ENCODE assay signal across 10 cellular contexts in genomic region chr15:51969728-51970127, GRCh38. TPM values are rescaled to one million over a fixed set of nuclear protein-coding genes. Genes with fewer than 3 reads are reported as not detected.
A peak's percentile ranks its signal among the peaks of the same experiment; 100 is the strongest.
DNase-seq lines count a peak whose midpoint lies in the region; ATAC-seq and TF ChIP-seq lines count a peak whose summit lies in the region.
"Had no signal": no experiment of that assay in that cellular context is flagged by ENCODE, and none has a peak within 500 bp of the region (broad histone marks: within the 10 kb centered on the region; RNA-seq: fewer than 3 reads in every experiment).

No MANE protein-coding gene starts in this region.

- TF ChIP-seq CTCF in 22Rv1 (IDR thresholded peaks at IDR 0.05) (no peak), DND-41 (IDR thresholded peaks at IDR 0.05; ENCODE audit: borderline replicate concordance, extremely low read depth, low read length, poor library complexity, severe bottlenecking) (no peak), OCI-LY1 (IDR thresholded peaks at IDR 0.05; ENCODE audit: low read length) (no peak), mammary epithelial cell (conservative IDR thresholded peaks at IDR 0.05 in 1 of 2, IDR thresholded peaks at IDR 0.05 in 1 of 2; ENCODE audit: extremely low read depth in 1 of 2, insufficient read depth in 1 of 2, low read depth in 1 of 2, low read length in 2 of 2) (no peak)

- peaks cover 6% of the 10 kb centered on the region for H3K9me3 ChIP-seq in DND-41 (ENCODE audit: insufficient read depth, low read length, severe bottlenecking)
- peaks cover 6% of the 10 kb centered on the region for H3K9me3 ChIP-seq in OCI-LY1 (ENCODE audit: low read length)
- H3K9me3 ChIP-seq in mammary epithelial cell (replicated peaks; ENCODE audit: insufficient read depth, low read length): no peaks in the 10 kb centered on the region

- H3K4me1 Mint-ChIP-seq in stimulated activated naive B cell treated with anti-CD40 and anti-IgM and Interleukin-4, amounts not matched to agents 10 μg/mL and 1 μg/mL and 100 μg/mL, for 72 hours: peaks cover 16 to 19% of the 10 kb centered on the region in 2 donors

- peaks cover 77% of the 10 kb centered on the region for H3K79me2 ChIP-seq in DND-41 (ENCODE audit: insufficient read depth, low read length)
- H3K79me2 ChIP-seq in OCI-LY1 (ENCODE audit: insufficient read depth, low read length): peaks cover 59% of the 10 kb centered on the region
- peaks cover 70% of the 10 kb centered on the region for H3K79me2 ChIP-seq in mammary epithelial cell (ENCODE audit: insufficient read depth, low read length)

- H3K9me2 ChIP-seq in OCI-LY1 (ENCODE audit: low read depth, low read length): no peaks in the 10 kb centered on the region

- in situ Hi-C loops in mammary epithelial cell (cut with MboI; ENCODE audit: low sequenced_read_pairs in 2 of 2): loop anchor here in 1 of 2 donors (10.0 kb wide), 1 partner anchor 175 kb away; no protein-coding TSS in a partner anchor

- peaks cover 24% of the 10 kb centered on the region for H3K4me1 ChIP-seq in DND-41 (ENCODE audit: insufficient read depth, low read length)
- peaks cover 20% of the 10 kb centered on the region for H3K4me1 ChIP-seq in OCI-LY1 (ENCODE audit: insufficient read depth, low read length, severe bottlenecking)
- peaks cover 10% of the 10 kb centered on the region for H3K4me1 ChIP-seq in mammary epithelial cell (ENCODE audit: insufficient read depth, low read length)

- ATAC-seq in DND-41 (ENCODE audit: insufficient read depth, low read depth): no peak
- ATAC-seq in stimulated activated naive B cell treated with anti-CD40 and anti-IgM and Interleukin-4, amounts not matched to agents 10 μg/mL and 1 μg/mL and 100 μg/mL, for 72 hours (replicated peaks): no peak

- H3K27ac Mint-ChIP-seq in stimulated activated naive B cell treated with anti-CD40 and anti-IgM and Interleukin-4, amounts not matched to agents 10 μg/mL and 1 μg/mL and 100 μg/mL, for 72 hours: no peak overlapping the region

- no peaks in the 10 kb centered on the region for H3K27me3 ChIP-seq in DND-41 (ENCODE audit: insufficient read depth, low read length, poor library complexity)
- no peaks in the 10 kb centered on the region for H3K27me3 ChIP-seq in OCI-LY1 (ENCODE audit: insufficient read depth, low read length)
- H3K27me3 ChIP-seq in mammary epithelial cell (ENCODE audit: insufficient read depth, low read length): no peaks in the 10 kb centered on the region
- H3K27me3 ChIP-seq: ascending aorta had no signal

- no TSS peak for BruUV-seq in mammary epithelial cell (replicated peaks; lab: Mats Ljungman, UMichigan)

- dilution Hi-C loops in mammary epithelial cell (cut with HindIII; ENCODE audit: low sequenced_read_pairs): no loop called here

- H3K27me3 Mint-ChIP-seq in stimulated activated naive B cell treated with anti-CD40 and anti-IgM and Interleukin-4, amounts not matched to agents 10 μg/mL and 1 μg/mL and 100 μg/mL, for 72 hours: no peaks in the 10 kb centered on the region

- 92% methylated on average over 3 of the region's 4 CpGs for WGBS in mammary epithelial cell (ENCODE audit: low coverage, missing lambda C conversion rate)

- H3K9ac ChIP-seq in DND-41 (ENCODE audit: low read depth, low read length) (peak overlapping the region; percentile 88; the same call in 1 of the 2 replicates), OCI-LY1 (ENCODE audit: low read length) (peak overlapping the region; percentile 97; the same call in 1 of the 2 replicates), mammary epithelial cell (ENCODE audit: insufficient read depth, low read length) (no peak overlapping the region)

- no peaks in the 10 kb centered on the region for H3F3A ChIP-seq in OCI-LY1 (ENCODE audit: insufficient read depth, low read length)

- H2AFZ ChIP-seq in DND-41 (ENCODE audit: low read depth, low read length): no peak overlapping the region
- H2AFZ ChIP-seq in OCI-LY1 (ENCODE audit: low read length): no peak overlapping the region
- no peak overlapping the region for H2AFZ ChIP-seq in mammary epithelial cell (ENCODE audit: low read depth, low read length)

- H3K27ac ChIP-seq in 22Rv1 (peak overlapping the region; percentile 83), DND-41 (ENCODE audit: low read length) (peak overlapping the region; percentile 47; the same call in 1 of the 2 replicates), OCI-LY1 (ENCODE audit: low read depth, low read length, poor library complexity, severe bottlenecking) (no peak overlapping the region), mammary epithelial cell (ENCODE audit: insufficient read depth, low read depth, low read length) (no peak overlapping the region)
- H3K27ac ChIP-seq: ascending aorta had no signal

- DNase-seq in DND-41 (no peak), mammary epithelial cell (no peak), HK-2 (ENCODE audit: unreplicated experiment) (no peak), NCI-H1930 (lab: John Stamatoyannopoulos, UW) (no peak), NCI-H2081 treated with DMSO at 0.1 percent for 48 hours (lab: John Stamatoyannopoulos, UW) (no peak)
- DNase-seq in stimulated activated naive B cell treated with anti-CD40 and anti-IgM and Interleukin-4, amounts not matched to agents 10 μg/mL and 1 μg/mL and 100 μg/mL, for 72 hours: no peak
- DNase-seq: DMS79 had no signal

- peaks cover 4 to 6% of the 10 kb centered on the region in 2 donors for H3K9me3 Mint-ChIP-seq in stimulated activated naive B cell treated with anti-CD40 and anti-IgM and Interleukin-4, amounts not matched to agents 10 μg/mL and 1 μg/mL and 100 μg/mL, for 72 hours

- H3K4me2 ChIP-seq in DND-41 (ENCODE audit: insufficient read depth, low read length): peak overlapping the region; percentile 63
- H3K4me2 ChIP-seq in OCI-LY1 (ENCODE audit: low read length): peak overlapping the region; percentile 85
- peak overlapping the region; percentile 73 for H3K4me2 ChIP-seq in mammary epithelial cell (ENCODE audit: insufficient read depth, low read depth, low read length)

- H3K4me3 Mint-ChIP-seq in stimulated activated naive B cell treated with anti-CD40 and anti-IgM and Interleukin-4, amounts not matched to agents 10 μg/mL and 1 μg/mL and 100 μg/mL, for 72 hours: no peak overlapping the region

- CTCF ChIA-PET in mammary epithelial cell (lab: Charles Lee; ENCODE audit: low non-redundant PET): no interaction called here

- H3K36me3 ChIP-seq in DND-41 (ENCODE audit: insufficient read depth, low read length): peaks cover 12% of the 10 kb centered on the region
- H3K36me3 ChIP-seq in OCI-LY1 (ENCODE audit: insufficient read depth, low read length): peaks cover 25% of the 10 kb centered on the region; the same call in 1 of the 2 replicates
- H3K36me3 ChIP-seq in mammary epithelial cell (ENCODE audit: insufficient read depth, low read length): peaks cover 7% of the 10 kb centered on the region

- intact Hi-C loops in mammary epithelial cell (cut with micrococcal nuclease): no loop called here

- H3K36me3 Mint-ChIP-seq in stimulated activated naive B cell treated with anti-CD40 and anti-IgM and Interleukin-4, amounts not matched to agents 10 μg/mL and 1 μg/mL and 100 μg/mL, for 72 hours: peaks cover 29 to 30% of the 10 kb centered on the region in 2 donors

- H3K4me3 ChIP-seq in DND-41 (ENCODE audit: low read depth in 1 of 2, low read length in 2 of 2) (peak overlapping the region in 1 of 2 experiments; percentile 86; a peak in 2 of 4 replicates), OCI-LY1 (ENCODE audit: low read depth, low read length, poor library complexity, severe bottlenecking) (peak overlapping the region; percentile 97), mammary epithelial cell (replicated peaks in 1 of 3; ENCODE audit: insufficient read depth in 1 of 3, low read depth in 2 of 3, low read length in 3 of 3) (no peak overlapping the region)
- H3K4me3 ChIP-seq: ascending aorta had no signal

- H4K20me1 ChIP-seq in DND-41 (ENCODE audit: insufficient read depth, low read length): no peaks in the 10 kb centered on the region; the same call in 1 of the 2 replicates
- no peaks in the 10 kb centered on the region for H4K20me1 ChIP-seq in OCI-LY1 (ENCODE audit: insufficient read depth, low read length)
- no peaks in the 10 kb centered on the region for H4K20me1 ChIP-seq in mammary epithelial cell (ENCODE audit: insufficient read depth, low read length)

RNA-seq across cellular contexts. Expression of gene LEO1, which starts 1.9 kb away (rescaled TPM):
- 10 to 100 TPM; 11.3 to 25.5 TPM for total RNA-seq in mammary epithelial cell
- polyA plus RNA-seq in mammary epithelial cell: 7.3 TPM
- 7.5 TPM for polyA minus RNA-seq in mammary epithelial cell

RNA-seq across cellular contexts. Expression of gene MAPK6, which starts 49.3 kb away (rescaled TPM):
- 100 to 1,000 TPM in 1 of 2 donors, 10 to 100 TPM in 1; 99.9 to 105 TPM for total RNA-seq in mammary epithelial cell
- polyA plus RNA-seq in mammary epithelial cell: 42.5 TPM
- polyA minus RNA-seq in mammary epithelial cell: 76.9 TPM

Comparison
In these comparisons a context has a peak if more than half of its experiments do, and no peak if none do; other contexts are left out.
1. H3K27ac ChIP-seq: peak in 22Rv1 (single experiment) and DND-41 (single experiment); none in OCI-LY1 (single experiment) and mammary epithelial cell (single experiment).
2. Peak in every context shown above with its lines, with median percentiles within 50 percentile points of each other: H3K4me2 ChIP-seq.